Comparison of ENCODE assay signal across 19 cellular contexts in genomic region chr20:3706774-3707507, GRCh38. TPM values are rescaled to one million over a fixed set of nuclear protein-coding genes. Genes with fewer than 3 reads are reported as not detected.
A peak's percentile ranks its signal among the peaks of the same experiment; 100 is the strongest.
DNase-seq lines count a peak whose midpoint lies in the region; ATAC-seq lines count a peak whose summit lies in the region.
"Had no signal": no experiment of that assay in that cellular context is flagged by ENCODE, and none has a peak within 500 bp of the region (broad histone marks: within the 10 kb centered on the region; RNA-seq: fewer than 3 reads in every experiment).

No MANE protein-coding gene starts in this region.

- H3K27me3 Mint-ChIP-seq in effector memory CD8-positive, alpha-beta T cell: peaks cover 20 to 68% of the 10 kb centered on the region in 2 donors

- H3K27ac Mint-ChIP-seq in effector memory CD8-positive, alpha-beta T cell: no peak overlapping the region
- H3K27ac Mint-ChIP-seq: activated CD4-positive, alpha-beta memory T cell treated with anti-CD3 and anti-CD28 coated beads, Interleukin-2, amount 10 ng/mL, durations not matched to agents 7 days and 5 days had no signal

- H3K4me1 Mint-ChIP-seq in effector memory CD8-positive, alpha-beta T cell (ENCODE audit: low read depth in 2 of 2): peaks cover 6 to 8% of the 10 kb centered on the region in 2 donors

- no peaks in the 10 kb centered on the region for H3K9me3 Mint-ChIP-seq in effector memory CD8-positive, alpha-beta T cell
- H3K9me3 Mint-ChIP-seq: activated CD4-positive, alpha-beta memory T cell treated with anti-CD3 and anti-CD28 coated beads, Interleukin-2, amount 10 ng/mL, durations not matched to agents 7 days and 5 days had no signal

- ATAC-seq in esophagus mucosa (peak; percentile 30), HG03045 (IDR thresholded peaks at IDR 0.05; ENCODE audit: unreplicated experiment) (no peak)
- ATAC-seq in effector memory CD8-positive, alpha-beta T cell (replicated peaks): no peak
- ATAC-seq: mucosa of descending colon had no signal

- no peak overlapping the region for H3K4me3 Mint-ChIP-seq in effector memory CD8-positive, alpha-beta T cell
- H3K4me3 Mint-ChIP-seq: activated CD4-positive, alpha-beta memory T cell treated with anti-CD3 and anti-CD28 coated beads, Interleukin-2, amount 10 ng/mL, durations not matched to agents 7 days and 5 days had no signal

- H3K36me3 Mint-ChIP-seq in effector memory CD8-positive, alpha-beta T cell (ENCODE audit: insufficient read depth): no peaks in the 10 kb centered on the region

- peak; percentile 60 for DNase-seq in AG08396 (ENCODE audit: low spot score)
- peak; percentile 39 for DNase-seq in LHCN-M2 (ENCODE audit: low read depth)
- DNase-seq in myocyte (ENCODE audit: low read depth): peak; percentile 96
- no peak for DNase-seq in KG1 (lab: John Stamatoyannopoulos, UW)
- DNase-seq in effector memory CD8-positive, alpha-beta T cell: no peak
- no peak for DNase-seq in NCI-H1930 (lab: John Stamatoyannopoulos, UW)
- DNase-seq: activated CD4-positive, alpha-beta memory T cell treated with anti-CD3 and anti-CD28 coated beads, Interleukin-2, amount 10 ng/mL, durations not matched to agents 7 days and 5 days; DMS153; mucosa of descending colon; NCI-H2081; ovary had no signal

RNA-seq across cellular contexts. Expression of gene SIGLEC1, which starts 5.5 kb away (rescaled TPM):
- total RNA-seq in LHCN-M2 (2014; rRNA removed) (not detected in 2 replicates), esophagus mucosa (0.80 TPM), myocyte (0.53 and 1.3 TPM in 2 replicates)
- not detected for polyA plus RNA-seq in LHCN-M2 (2012)
- polyA plus RNA-seq in myocyte (2012): 0.08 TPM
- total RNA-seq: astrocyte, dermis microvascular lymphatic vessel endothelial cell, fibroblast of villous mesenchyme, SJSA1 had no signal
- polyA plus RNA-seq: BJ had no signal

RNA-seq across cellular contexts. Expression of gene ADAM33, which starts 25.1 kb away (rescaled TPM):
- total RNA-seq in LHCN-M2 (2014; rRNA removed) (0.11 and 0.13 TPM in 2 replicates), esophagus mucosa (2.5 TPM), myocyte (0.62 and 0.72 TPM in 2 replicates)
- polyA plus RNA-seq in LHCN-M2 (2012): 0.12 TPM
- polyA plus RNA-seq in myocyte (2012): 0.48 TPM
- total RNA-seq: activated CD4-positive, alpha-beta memory T cell treated with anti-CD3 and anti-CD28 coated beads, Interleukin-2, amount 10 ng/mL, durations not matched to agents 7 days and 5 days; dermis microvascular lymphatic vessel endothelial cell; SJSA1 had no signal

RNA-seq across cellular contexts. Expression of gene HSPA12B, which starts 25.5 kb away (rescaled TPM):
- total RNA-seq in LHCN-M2 (2014; rRNA removed) (not detected in 2 replicates), esophagus mucosa (1.2 TPM), myocyte (not detected in 2 replicates)
- polyA plus RNA-seq in LHCN-M2 (2012): 0.09 TPM
- polyA plus RNA-seq in myocyte (2012): 0.06 TPM
- total RNA-seq: astrocyte, fibroblast of villous mesenchyme, SJSA1 had no signal

RNA-seq across cellular contexts. Expression of gene GFRA4, which starts 43.7 kb away (rescaled TPM):
- not detected in 2 replicates for total RNA-seq in LHCN-M2 (2014; rRNA removed)
- not detected for polyA plus RNA-seq in LHCN-M2 (2012)
- not detected for total RNA-seq in esophagus mucosa
- not detected in 2 replicates for total RNA-seq in myocyte
- polyA plus RNA-seq in myocyte (2012): not detected
- total RNA-seq: activated CD4-positive, alpha-beta memory T cell treated with anti-CD3 and anti-CD28 coated beads, Interleukin-2, amount 10 ng/mL, durations not matched to agents 7 days and 5 days; astrocyte; dermis microvascular lymphatic vessel endothelial cell; fibroblast of villous mesenchyme; mucosa of descending colon; ovary; SJSA1; suprapubic skin had no signal
- polyA plus RNA-seq: BJ had no signal

Comparison
In these comparisons a context has a peak if more than half of its experiments do, and no peak if none do; other contexts are left out.
1. DNase-seq: peak in AG08396 (single experiment), LHCN-M2 (single experiment) and myocyte (single experiment); none in KG1 (single experiment), effector memory CD8-positive, alpha-beta T cell (0 of 3) and NCI-H1930 (0 of 2).